12 cellular contexts compared by ENCODE assay signal in genomic region chr18:72181241-72181764, GRCh38.
A peak's percentile ranks its signal among the peaks of the same experiment; 100 is the strongest.
DNase-seq lines count a peak whose midpoint lies in the region; ATAC-seq, FAIRE-seq and TF ChIP-seq lines count a peak whose summit lies in the region.
"Had no signal": no experiment of that assay in that cellular context is flagged by ENCODE, and none has a peak within 500 bp of the region (broad histone marks: within the 10 kb centered on the region; RNA-seq: fewer than 3 reads in every experiment).

No MANE protein-coding gene starts in this region.

- CTCF ChIA-PET in GM12878 (lab: Yijun Ruan, JAX) = interaction anchor here (0.8 to 1.5 kb wide), 2 partner anchors 10 to 138 kb away, joined by 3 to 6 read pairs; no protein-coding TSS in a partner anchor

- no peak overlapping the region for H3K9ac ChIP-seq in GM12878 (ENCODE audit: control insufficient read depth, insufficient read depth, low read length)

- H4K20me1 ChIP-seq in GM12878 (ENCODE audit: control insufficient read depth, insufficient read depth) = no peaks in the 10 kb centered on the region

- peak; percentile 95 for ATAC-seq in GM18519 (IDR thresholded peaks at IDR 0.05; ENCODE audit: low FRiP score, unreplicated experiment)
- ATAC-seq in GM21360 (IDR thresholded peaks at IDR 0.05; ENCODE audit: unreplicated experiment) = peak; percentile 87
- peak; percentile 89 for ATAC-seq in HG03095 (IDR thresholded peaks at IDR 0.05; ENCODE audit: unreplicated experiment)
- peak; percentile 66 for ATAC-seq in GM12878
- ATAC-seq: pancreas had no signal

- no peak for TF ChIP-seq EP300 in GM12878 (IDR thresholded peaks at IDR 0.05; ENCODE audit: borderline replicate concordance in 1 of 2, control insufficient read depth in 1 of 2, low read depth in 2 of 2, low read length in 2 of 2)

- POLR2A ChIA-PET in GM12878 (lab: Charles Lee) = no interaction called here

- no peak for FAIRE-seq in GM12878 (lab: Jason Lieb, UNC)
- FAIRE-seq: H1, pancreas had no signal

- DNase-seq in GM12878 (ENCODE audit: low read depth, low spot score) = peak; percentile 13
- DNase-seq in kidney glomerular epithelial cell (lab: John Stamatoyannopoulos, UW) = no peak
- no peak for DNase-seq in RKO (ENCODE audit: low spot score)
- no peak for DNase-seq in SIG-M5 treated with dmso at 0.1 percent for 504 hours (lab: John Stamatoyannopoulos, UW; ENCODE audit: unreplicated experiment)
- DNase-seq in mucosa of gallbladder (ENCODE audit: low spot score) = no peak
- DNase-seq: DMS79 treated with DMSO at 0.1 percent for 48 hours, islet precursor cell, pancreas had no signal

- H3K27me3 ChIP-seq in GM12878 (replicated peaks in 1 of 2; ENCODE audit: control insufficient read depth in 2 of 2, insufficient read depth in 2 of 2, low read length in 1 of 2) = no peaks in the 10 kb centered on the region

- TF ChIP-seq POLR2A in GM12878 (IDR thresholded peaks at IDR 0.05; ENCODE audit: low read depth, low read length) = no peak

- no peaks in the 10 kb centered on the region for H3K9me3 ChIP-seq in GM12878 (replicated peaks; ENCODE audit: control insufficient read depth, insufficient read depth, low read length)
- H3K9me3 ChIP-seq: pancreas had no signal

- no peak overlapping the region for H3K4me2 ChIP-seq in GM12878 (ENCODE audit: control insufficient read depth, insufficient read depth)

- in situ Hi-C loops in GM12878 (cut with MboI) = no loop called here

- intact Hi-C loops in GM12878 (cut with micrococcal nuclease; ENCODE audit: unreplicated experiment) = loop anchor here (10.0 kb wide), 1 partner anchor 493 kb away; no protein-coding TSS in a partner anchor

- TF ChIP-seq CTCF in GM12878 (IDR thresholded peaks at IDR 0.05 in 2 of 3, conservative IDR thresholded peaks at IDR 0.05 in 1 of 3; ENCODE audit: control insufficient read depth in 2 of 3, extremely low read depth in 1 of 3, insufficient read depth in 1 of 3, low read depth in 3 of 3, low read length in 3 of 3) = no peak

- 1% methylated on average over 4 of the region's 4 CpGs for WGBS in GM12878 (ENCODE audit: insufficient coverage, insufficient replicate concordance, low lambda C conversion rate, missing lambda C conversion rate)

- no peak overlapping the region for H2AFZ ChIP-seq in GM12878 (ENCODE audit: control insufficient read depth, low read depth, low read length)

- no peak overlapping the region for H3K27ac ChIP-seq in GM12878 (ENCODE audit: control insufficient read depth, insufficient read depth)
- H3K27ac ChIP-seq: pancreas had no signal

- RAD21 ChIA-PET in GM12878 (lab: Charles Lee; ENCODE audit: unreplicated experiment) = no interaction called here

- SMC1A ChIA-PET in GM12878 (lab: Charles Lee; ENCODE audit: uncharacterized antibody, unreplicated experiment) = interaction anchor here (0.6 to 2.5 kb wide), 5 partner anchors 16 to 288 kb away, joined by 3 to 8 read pairs (median 4); no protein-coding TSS in a partner anchor

- H3K79me2 ChIP-seq in GM12878 (ENCODE audit: control insufficient read depth, insufficient read depth, low read length) = no peaks in the 10 kb centered on the region

- TF ChIP-seq RAD21 in GM12878 (IDR thresholded peaks at IDR 0.05; ENCODE audit: insufficient read depth, low read depth, low read length) = no peak

- BruUV-seq in GM12878 (replicated peaks; lab: Mats Ljungman, UMichigan) = no TSS peak

- H3K4me3 ChIP-seq in GM12878 = no peak overlapping the region
- H3K4me3 ChIP-seq: pancreas had no signal

- H3K4me1 ChIP-seq in GM12878 (ENCODE audit: control insufficient read depth, insufficient read depth, low read length) = no peaks in the 10 kb centered on the region
- H3K4me1 ChIP-seq: pancreas had no signal

- H3K36me3 ChIP-seq in GM12878 (ENCODE audit: control insufficient read depth in 2 of 2, insufficient read depth in 2 of 2, low read length in 1 of 2) = no peaks in the 10 kb centered on the region
- H3K36me3 ChIP-seq: pancreas had no signal

TF ChIP-seq in GM12878, 131 proteins besides CTCF, POLR2A, EP300 and RAD21 (continues in another document):
- TF ChIP-seq ZBTB11 (CRISPR knock-in tag; IDR thresholded peaks at IDR 0.05) (peak; percentile 32; the same call in 1 of the 2 replicates), SKIL (IDR thresholded peaks at IDR 0.05; ENCODE audit: low read depth, poor library complexity, severe bottlenecking) (peak; percentile 62), HDGF (IDR thresholded peaks at IDR 0.05) (no peak), IKZF2 (IDR thresholded peaks at IDR 0.05) (peak in 1 of 2 experiments; percentile 40; a peak in 1 of 4 replicates), ZNF687 (IDR thresholded peaks at IDR 0.05) (peak; percentile 91), WRNIP1 (IDR thresholded peaks at IDR 0.05; ENCODE audit: borderline replicate concordance, low read depth, low read length) (no peak)
